Comparison of ENCODE assay signal across 25 cellular contexts in genomic region chr1:59238993-59239392, GRCh38.
"Had no signal": no experiment of that assay in that cellular context is flagged by ENCODE, and none has a peak within 500 bp of the region (broad histone marks: within the 10 kb centered on the region; RNA-seq: fewer than 3 reads in every experiment).

No MANE protein-coding gene starts in this region.

- ATAC-seq: activated T-cell treated with anti-CD3 and anti-CD28 coated beads, Interleukin-2, amount 50 U/mL, for 4 hours; heart right ventricle; left cardiac atrium; sciatic nerve; stimulated activated effector memory CD8-positive, alpha-beta T cell treated with anti-CD3 and anti-CD28 coated beads, Interleukin-12 subunit alpha, Interleukin-12 subunit beta, amount 100 ng/mL, for 72 hours; stimulated activated naive CD8-positive, alpha-beta T cell treated with anti-CD3 and anti-CD28 coated beads, Interleukin-15, amount 100 ng/mL, for 72 hours had no signal

- H3K4me3 ChIP-seq: adrenal gland, ascending aorta, heart right ventricle, tibial artery had no signal

- H3K4me1 ChIP-seq: ascending aorta, heart right ventricle had no signal

- H3K9me3 ChIP-seq: adrenal gland, ascending aorta, tibial artery had no signal

- H3K36me3 ChIP-seq: adrenal gland, ascending aorta, brain microvascular endothelial cell, heart right ventricle, tibial artery had no signal

- DNase-seq: activated CD4-positive, alpha-beta T cell treated with anti-CD3 and anti-CD28 coated beads for 4 hours; activated CD4-positive, alpha-beta T cell treated with anti-CD3 and anti-CD28 coated beads, Interleukin-2, amount 50 U/mL, for 48 hours; activated CD4-positive, CD25-positive, alpha-beta regulatory T cell; activated CD8-positive, alpha-beta memory T cell treated with anti-CD3 and anti-CD28 coated beads, Interleukin-2, amount 50 U/mL, for 48 hours; activated naive CD4-positive, alpha-beta T cell; activated T-cell treated with anti-CD3 and anti-CD28 coated beads, Interleukin-2, amount 50 U/mL, for 4 hours; adrenal gland; brain microvascular endothelial cell; caudate nucleus; dermis blood vessel endothelial cell; effector CD8-positive, alpha-beta T cell; erythroblast; foreskin fibroblast; heart right ventricle; islet precursor cell; left cardiac atrium; occipital lobe; posterior cingulate gyrus; small intestine; stimulated activated CD4-positive, alpha-beta T cell treated with anti-CD3 and anti-CD28 coated beads, Interleukin-2, amount 100 ng/mL, for 24 hours; stimulated activated naive CD8-positive, alpha-beta T cell treated with anti-CD3 and anti-CD28 coated beads, Interleukin-15, amount 100 ng/mL, for 72 hours; tibial artery had no signal
